13 cellular contexts compared by ENCODE assay signal in genomic region chr1:48182441-48182840, GRCh38. TPM values are rescaled to one million over a fixed set of nuclear protein-coding genes. Genes with fewer than 3 reads are reported as not detected.
DNase-seq lines count a peak whose midpoint lies in the region; ATAC-seq and FAIRE-seq lines count a peak whose summit lies in the region.
"Had no signal": no experiment of that assay in that cellular context is flagged by ENCODE, and none has a peak within 500 bp of the region (broad histone marks: within the 10 kb centered on the region; RNA-seq: fewer than 3 reads in every experiment).

No MANE protein-coding gene starts in this region.

- H3K27me3 Mint-ChIP-seq in stimulated activated naive CD8-positive, alpha-beta T cell treated with anti-CD3 and anti-CD28 coated beads, Interleukin-15, amount 100 ng/mL, for 72 hours, result peaks cover 7% of the 10 kb centered on the region
- peaks cover 7% of the 10 kb centered on the region for H3K27me3 Mint-ChIP-seq in activated T-helper 1 cell treated with anti-CD3 and anti-CD28 coated beads, Interleukin-12 subunit alpha, Interleukin-12 subunit beta, Interleukin-2, Interleukin-4 antibody, amounts not matched to agents 30 ng/mL and 10 ng/mL and 1 ng/mL, durations not matched to agents 14 hours and 24 hours and 36 hours (ENCODE audit: insufficient read depth)

- peak; percentile 77 for ATAC-seq in GM19452 (IDR thresholded peaks at IDR 0.05; ENCODE audit: unreplicated experiment)
- peak; percentile 88 for ATAC-seq in HG03354 (IDR thresholded peaks at IDR 0.05; ENCODE audit: poor library complexity, severe bottlenecking, unreplicated experiment)
- ATAC-seq in stimulated activated naive CD8-positive, alpha-beta T cell treated with anti-CD3 and anti-CD28 coated beads, Interleukin-15, amount 100 ng/mL, for 72 hours, result no peak
- ATAC-seq: GM23338, Right ventricle myocardium inferior had no signal

- H3K9me3 ChIP-seq in small intestine (ENCODE audit: control insufficient read depth, low read depth), result no peaks in the 10 kb centered on the region

- WGBS in small intestine, 3 donors, result 66 to 84% (median 76%) methylated on average over 2 of the region's 2 CpGs

- H3K4me1 ChIP-seq in small intestine (ENCODE audit: control insufficient read depth in 2 of 2, insufficient read depth in 1 of 2, low read depth in 1 of 2, low read length in 1 of 2), result peaks cover 2% of the 10 kb centered on the region in 2 donors

- DNase-seq in NCI-H526 (lab: John Stamatoyannopoulos, UW) (peak; percentile 88 to 93), small intestine (peak; percentile 19), SHP77 treated with DMSO at 0.1 percent for 48 hours (lab: John Stamatoyannopoulos, UW) (no peak)
- no peak for DNase-seq in stimulated activated naive CD8-positive, alpha-beta T cell treated with anti-CD3 and anti-CD28 coated beads, Interleukin-15, amount 100 ng/mL, for 72 hours
- no peak for DNase-seq in activated T-helper 1 cell treated with anti-CD3 and anti-CD28 coated beads, Interleukin-12 subunit alpha, Interleukin-12 subunit beta, Interleukin-2, Interleukin-4 antibody, amounts not matched to agents 30 ng/mL and 10 ng/mL and 1 ng/mL, durations not matched to agents 14 hours and 24 hours and 36 hours (ENCODE audit: low spot score)
- DNase-seq: activated CD4-positive, alpha-beta T cell treated with anti-CD3 and anti-CD28 coated beads, Interleukin-2, amount 50 U/mL, for 48 hours; IMR-90; kidney; posterior cingulate gyrus had no signal

- no peak overlapping the region for H3K4me3 Mint-ChIP-seq in stimulated activated naive CD8-positive, alpha-beta T cell treated with anti-CD3 and anti-CD28 coated beads, Interleukin-15, amount 100 ng/mL, for 72 hours
- H3K4me3 Mint-ChIP-seq in activated T-helper 1 cell treated with anti-CD3 and anti-CD28 coated beads, Interleukin-12 subunit alpha, Interleukin-12 subunit beta, Interleukin-2, Interleukin-4 antibody, amounts not matched to agents 30 ng/mL and 10 ng/mL and 1 ng/mL, durations not matched to agents 14 hours and 24 hours and 36 hours, result no peak overlapping the region
- H3K4me3 Mint-ChIP-seq: GM23338 had no signal

- H3K27ac ChIP-seq in small intestine (ENCODE audit: low read depth in 1 of 2, low read length in 1 of 2), result no peak overlapping the region

- H3K36me3 ChIP-seq in small intestine (ENCODE audit: control insufficient read depth in 2 of 2, insufficient read depth in 2 of 2, low read length in 2 of 2), result no peaks in the 10 kb centered on the region

- H3K36me3 Mint-ChIP-seq in activated T-helper 1 cell treated with anti-CD3 and anti-CD28 coated beads, Interleukin-12 subunit alpha, Interleukin-12 subunit beta, Interleukin-2, Interleukin-4 antibody, amounts not matched to agents 30 ng/mL and 10 ng/mL and 1 ng/mL, durations not matched to agents 14 hours and 24 hours and 36 hours (ENCODE audit: low read depth), result no peaks in the 10 kb centered on the region

- peaks cover 0 to 2% of the 10 kb centered on the region in 2 donors for H3K27me3 ChIP-seq in small intestine (ENCODE audit: control insufficient read depth in 2 of 2, insufficient read depth in 2 of 2, low read length in 2 of 2)

- no peaks in the 10 kb centered on the region for H3K4me1 Mint-ChIP-seq in stimulated activated naive CD8-positive, alpha-beta T cell treated with anti-CD3 and anti-CD28 coated beads, Interleukin-15, amount 100 ng/mL, for 72 hours
- no peaks in the 10 kb centered on the region for H3K4me1 Mint-ChIP-seq in activated T-helper 1 cell treated with anti-CD3 and anti-CD28 coated beads, Interleukin-12 subunit alpha, Interleukin-12 subunit beta, Interleukin-2, Interleukin-4 antibody, amounts not matched to agents 30 ng/mL and 10 ng/mL and 1 ng/mL, durations not matched to agents 14 hours and 24 hours and 36 hours (ENCODE audit: low read depth)
- H3K4me1 Mint-ChIP-seq: GM23338 had no signal

- H3K27ac Mint-ChIP-seq in stimulated activated naive CD8-positive, alpha-beta T cell treated with anti-CD3 and anti-CD28 coated beads, Interleukin-15, amount 100 ng/mL, for 72 hours, result no peak overlapping the region
- H3K27ac Mint-ChIP-seq in activated T-helper 1 cell treated with anti-CD3 and anti-CD28 coated beads, Interleukin-12 subunit alpha, Interleukin-12 subunit beta, Interleukin-2, Interleukin-4 antibody, amounts not matched to agents 30 ng/mL and 10 ng/mL and 1 ng/mL, durations not matched to agents 14 hours and 24 hours and 36 hours, result no peak overlapping the region
- H3K27ac Mint-ChIP-seq: GM23338 had no signal

- FAIRE-seq in small intestine (lab: Jason Lieb, UNC), result no peak

- intact Hi-C loops in activated T-helper 1 cell treated with anti-CD3 and anti-CD28 coated beads, Interleukin-12 subunit alpha, Interleukin-12 subunit beta, Interleukin-2, Interleukin-4 antibody, amounts not matched to agents 30 ng/mL and 10 ng/mL and 1 ng/mL, durations not matched to agents 14 hours and 24 hours and 36 hours (cut with micrococcal nuclease), result no loop called here

- peaks cover 11 to 12% of the 10 kb centered on the region in 2 donors for H3K9me3 Mint-ChIP-seq in stimulated activated naive CD8-positive, alpha-beta T cell treated with anti-CD3 and anti-CD28 coated beads, Interleukin-15, amount 100 ng/mL, for 72 hours
- peaks cover 6% of the 10 kb centered on the region for H3K9me3 Mint-ChIP-seq in activated T-helper 1 cell treated with anti-CD3 and anti-CD28 coated beads, Interleukin-12 subunit alpha, Interleukin-12 subunit beta, Interleukin-2, Interleukin-4 antibody, amounts not matched to agents 30 ng/mL and 10 ng/mL and 1 ng/mL, durations not matched to agents 14 hours and 24 hours and 36 hours

- H3K4me3 ChIP-seq in small intestine (ENCODE audit: low read depth in 1 of 2, low read length in 2 of 2), result no peak overlapping the region
- H3K4me3 ChIP-seq: GM23338 had no signal

RNA-seq across cellular contexts. Expression of gene SLC5A9, which starts 40.1 kb away (rescaled TPM):
- 100 to 1,000 TPM in 2 of 3 donors, 10 to 100 TPM in 1; 22.3 to 372 (median 188) TPM for polyA plus RNA-seq in small intestine
- total RNA-seq in activated T-helper 1 cell treated with anti-CD3 and anti-CD28 coated beads, Interleukin-12 subunit alpha, Interleukin-12 subunit beta, Interleukin-2, Interleukin-4 antibody, amounts not matched to agents 30 ng/mL and 10 ng/mL and 1 ng/mL, durations not matched to agents 14 hours and 24 hours and 36 hours, result not detected in 2 replicates
- total RNA-seq: IMR-90 had no signal
- polyA plus RNA-seq: IMR-90 had no signal

Comparison
In these comparisons a context has a peak if more than half of its experiments do, and no peak if none do; other contexts are left out.
1. DNase-seq: peak in NCI-H526 (2 of 2) and small intestine (single experiment); none in stimulated activated naive CD8-positive, alpha-beta T cell treated with anti-CD3 and anti-CD28 coated beads, Interleukin-15, amount 100 ng/mL, for 72 hours (0 of 2), activated T-helper 1 cell treated with anti-CD3 and anti-CD28 coated beads, Interleukin-12 subunit alpha, Interleukin-12 subunit beta, Interleukin-2, Interleukin-4 antibody, amounts not matched to agents 30 ng/mL and 10 ng/mL and 1 ng/mL, durations not matched to agents 14 hours and 24 hours and 36 hours (single experiment) and SHP77 treated with DMSO at 0.1 percent for 48 hours (single experiment).